In the genomic region with DNA sequence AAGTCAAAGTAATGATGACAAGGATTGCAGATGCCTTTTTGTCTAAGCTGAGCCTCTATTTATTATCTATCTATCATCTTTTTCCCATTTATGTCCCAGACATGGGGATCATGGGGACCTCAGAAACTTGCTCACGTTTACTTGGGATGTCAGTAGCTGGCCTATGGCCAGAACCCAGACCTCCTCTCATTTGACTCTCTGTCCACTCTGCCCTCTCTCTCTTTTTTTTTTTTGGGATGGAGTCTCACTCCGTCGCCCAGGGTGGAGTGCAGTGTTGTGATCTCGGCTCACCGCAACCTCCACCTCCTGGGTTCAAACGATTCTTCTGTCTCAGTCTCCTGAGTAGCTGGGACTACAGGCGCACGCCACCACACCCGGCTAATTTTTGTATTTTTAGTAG, we compare ENCODE assay signal across 8 cellular contexts. TPM values are rescaled to one million over a fixed set of nuclear protein-coding genes. Genes with fewer than 3 reads are reported as not detected.
DNase-seq lines count a peak whose midpoint lies in the region; ATAC-seq, FAIRE-seq and TF ChIP-seq lines count a peak whose summit lies in the region.

No MANE protein-coding gene starts in this region.

- no peak overlapping the region for H3K4me3 ChIP-seq in kidney (ENCODE audit: low read length in 2 of 2)
- H3K4me3 ChIP-seq in skin epidermis = no peak overlapping the region

- no peaks in the 10 kb centered on the region for H3K9me3 Mint-ChIP-seq in HFFc6
- no peaks in the 10 kb centered on the region for H3K9me3 Mint-ChIP-seq in activated naive CD8-positive, alpha-beta T cell treated with anti-CD3 and anti-CD28 coated beads, Interleukin-2, amount 50 U/mL, for 24 hours

- H3K9ac ChIP-seq in kidney (ENCODE audit: low read length in 2 of 2) = no peak overlapping the region

- no peak for DNase-seq in HFFc6
- no peak for DNase-seq in activated naive CD8-positive, alpha-beta T cell treated with anti-CD3 and anti-CD28 coated beads, Interleukin-2, amount 50 U/mL, for 24 hours
- no peak for DNase-seq in kidney
- no peak for DNase-seq in putamen (ENCODE audit: low spot score)
- DNase-seq in GF-D8 (lab: John Stamatoyannopoulos, UW) = no peak
- DNase-seq in glomerular visceral epithelial cell (ENCODE audit: extremely low spot score) = no peak
- DNase-seq in left lobe of liver (ENCODE audit: low spot score) = no peak

- peak overlapping the region; percentile 98 for H3K27ac Mint-ChIP-seq in HFFc6
- peak overlapping the region; percentile 59 for H3K27ac Mint-ChIP-seq in activated naive CD8-positive, alpha-beta T cell treated with anti-CD3 and anti-CD28 coated beads, Interleukin-2, amount 50 U/mL, for 24 hours

- H3K4me3 Mint-ChIP-seq in HFFc6 = peak overlapping the region; percentile 96
- peak overlapping the region; percentile 4 for H3K4me3 Mint-ChIP-seq in activated naive CD8-positive, alpha-beta T cell treated with anti-CD3 and anti-CD28 coated beads, Interleukin-2, amount 50 U/mL, for 24 hours

- peaks cover 4 to 18% of the 10 kb centered on the region in 2 donors for H3K4me1 ChIP-seq in kidney (ENCODE audit: control insufficient read depth in 1 of 2, insufficient read depth in 1 of 2, low read depth in 1 of 2, low read length in 2 of 2)

- no peak for FAIRE-seq in kidney (lab: Jason Lieb, UNC)

- H3K27me3 Mint-ChIP-seq in HFFc6 (ENCODE audit: insufficient read depth) = peaks cover 15% of the 10 kb centered on the region
- peaks cover 15% of the 10 kb centered on the region for H3K27me3 Mint-ChIP-seq in activated naive CD8-positive, alpha-beta T cell treated with anti-CD3 and anti-CD28 coated beads, Interleukin-2, amount 50 U/mL, for 24 hours

- H3K36me3 Mint-ChIP-seq in HFFc6 (ENCODE audit: low read depth) = peaks cover 13% of the 10 kb centered on the region
- H3K36me3 Mint-ChIP-seq in activated naive CD8-positive, alpha-beta T cell treated with anti-CD3 and anti-CD28 coated beads, Interleukin-2, amount 50 U/mL, for 24 hours (ENCODE audit: low read depth) = peaks cover 8% of the 10 kb centered on the region

- no peak for TF ChIP-seq CTCF in HFFc6 (IDR thresholded peaks at IDR 0.05)
- TF ChIP-seq CTCF in kidney (IDR thresholded peaks at IDR 0.05; ENCODE audit: borderline replicate concordance, extremely low read depth, insufficient read depth) = no peak

- H3K36me3 ChIP-seq in kidney (ENCODE audit: control insufficient read depth in 1 of 2, insufficient read depth in 2 of 2, low read length in 2 of 2) = no peaks in the 10 kb centered on the region

- peak overlapping the region; percentile 44 to 95 for H3K27ac ChIP-seq in kidney (ENCODE audit: low read depth in 2 of 2, low read length in 2 of 2)
- H3K27ac ChIP-seq in skin epidermis = peak overlapping the region in 19 of 21 experiments; percentile 4 to 99 (median 86)

- no peak for ATAC-seq in activated naive CD8-positive, alpha-beta T cell treated with anti-CD3 and anti-CD28 coated beads, Interleukin-2, amount 50 U/mL, for 24 hours
- ATAC-seq in left lobe of liver = no peak

- intact Hi-C loops in kidney (cut with DNase I) = no loop called here

- H3K9me3 ChIP-seq in kidney (ENCODE audit: control insufficient read depth in 1 of 2, low read length in 2 of 2) = no peaks in the 10 kb centered on the region

- H3K4me1 Mint-ChIP-seq in HFFc6 (ENCODE audit: low read depth) = peaks cover 74% of the 10 kb centered on the region
- H3K4me1 Mint-ChIP-seq in activated naive CD8-positive, alpha-beta T cell treated with anti-CD3 and anti-CD28 coated beads, Interleukin-2, amount 50 U/mL, for 24 hours = peaks cover 45% of the 10 kb centered on the region

RNA-seq across cellular contexts. Expression of a gene that starts 3.7 kb away (rescaled TPM):
- total RNA-seq in HFFc6 (2021; fragmentation: NEBNext Ultra II Directional; extraction: Animal tissue kit (Norgen Biotek cat#: 25700)) = 100 to 1,000 TPM; 560 to 690 (median 604) TPM
- total RNA-seq in kidney (97.8 TPM), left lobe of liver (19.7 TPM)
- polyA plus RNA-seq in kidney (ENCODE audit: insufficient read depth, low read depth, low replicate concordance) = 157 TPM

RNA-seq across cellular contexts. Expression of a gene that starts 32.0 kb away (rescaled TPM):
- 1 to 10 TPM in 5 of 6 experiments, under 1 TPM in 1; 0.83 to 2.1 (median 1.9) TPM for total RNA-seq in HFFc6 (2021; fragmentation: NEBNext Ultra II Directional; extraction: Animal tissue kit (Norgen Biotek cat#: 25700))
- 0.50 TPM for total RNA-seq in kidney
- polyA plus RNA-seq in kidney (ENCODE audit: insufficient read depth, low read depth, low replicate concordance) = not detected
- total RNA-seq in left lobe of liver = 0.15 TPM
